ENCODE assay signal across 23 cellular contexts in the genomic region with DNA sequence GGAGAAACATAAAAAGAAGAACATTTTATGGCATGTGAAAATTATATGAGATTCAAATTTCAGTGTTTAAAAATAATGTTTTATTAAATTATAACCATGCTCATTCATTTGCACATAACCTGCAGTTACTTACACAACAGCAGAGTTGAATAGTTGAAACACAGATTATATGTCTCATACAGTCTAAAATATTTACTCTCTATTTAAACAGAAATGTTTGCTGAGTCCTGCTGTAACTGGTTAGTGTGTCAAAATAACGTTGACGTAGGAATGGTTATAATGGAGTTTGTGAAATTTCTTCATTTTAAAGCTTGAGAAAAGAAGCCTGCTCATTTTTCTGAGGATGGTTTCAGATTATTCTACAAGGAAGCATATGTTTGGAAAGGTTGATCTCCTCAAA.
"Had no signal": no experiment of that assay in that cellular context is flagged by ENCODE, and none has a peak within 500 bp of the region (broad histone marks: within the 10 kb centered on the region; RNA-seq: fewer than 3 reads in every experiment).

No MANE protein-coding gene starts in this region.

- H3K4me1 ChIP-seq: Peyer's patch had no signal

- H3K27me3 ChIP-seq: MG63, Peyer's patch had no signal

- H3K27ac ChIP-seq: PC-9, Peyer's patch had no signal

- DNase-seq: IMR-90; Karpas-422; KG1; MG63; NCI-H1092; NCI-H1105 treated with DMSO at 0.1 percent for 48 hours; NCI-H1417 treated with DMSO at 0.1 percent for 48 hours; NCI-H146; NCI-H1694 treated with DMSO at 0.1 percent for 48 hours; NCI-H1930; NCI-H2171; NCI-H345; NCI-H446 treated with DMSO at 0.1 percent for 48 hours; NCI-H510A treated with DMSO at 0.1 percent for 48 hours; NCI-H526; NCI-H748 treated with DMSO at 0.1 percent for 48 hours; NK-92 treated with Interleukin-12 subunit alpha and Interleukin-12 subunit beta, amount 100 ng/mL, for 24 hours; PC-9; Peyer's patch; SHP77 treated with DMSO at 0.1 percent for 48 hours; SK-N-SH; T-helper 1 cell had no signal

- H2AFZ ChIP-seq: PC-9 had no signal

- H3K9ac ChIP-seq: SK-N-SH had no signal

- H3K4me2 ChIP-seq: PC-9, SK-N-SH had no signal

- ATAC-seq: Right ventricle myocardium inferior had no signal

- H3K36me3 ChIP-seq: MG63, Peyer's patch had no signal

- H3K9me2 ChIP-seq: SK-N-SH had no signal

- H3K9me3 ChIP-seq: MG63, Peyer's patch, SK-N-SH had no signal

- H3K4me3 ChIP-seq: MG63, PC-9, Peyer's patch had no signal
